9 cellular contexts compared by ENCODE assay signal in the genomic region with DNA sequence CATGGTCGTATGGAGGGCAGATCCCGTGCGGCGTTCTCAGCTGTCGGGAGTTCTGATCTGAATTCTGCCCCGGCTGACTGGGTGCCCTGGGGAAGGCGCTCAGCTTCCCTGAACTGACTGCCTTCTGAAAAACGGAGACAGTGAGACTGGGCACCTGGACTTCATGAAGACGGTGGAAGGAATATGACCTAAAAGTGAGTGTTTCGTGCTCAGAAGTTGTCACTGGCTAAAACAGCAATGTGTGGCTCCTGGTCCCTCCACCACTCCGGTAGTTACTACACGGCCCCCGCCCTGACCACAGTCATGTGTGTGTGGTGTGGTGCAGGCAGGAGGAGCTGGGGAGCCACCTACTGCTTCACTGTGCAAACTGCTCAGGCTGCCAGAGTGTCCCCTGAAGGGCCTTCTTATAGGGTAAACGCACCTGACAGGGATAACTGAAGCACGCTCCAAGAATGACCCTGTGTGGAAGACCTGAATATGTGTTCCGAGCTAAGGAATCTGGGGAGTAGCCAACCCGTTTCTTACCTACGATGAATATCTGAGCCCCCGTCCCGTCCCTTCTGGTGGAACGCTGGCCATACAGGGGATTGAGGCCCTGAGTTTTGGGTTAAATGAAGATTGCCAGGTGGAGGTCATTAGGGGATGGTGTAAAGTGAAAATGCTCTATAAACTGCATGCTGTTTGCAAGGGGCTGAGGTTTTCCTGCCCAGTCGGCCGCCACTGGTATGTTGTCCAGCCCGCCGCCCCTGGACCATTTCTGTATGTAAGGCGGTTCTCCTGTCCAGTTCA. TPM values are rescaled to one million over a fixed set of nuclear protein-coding genes. Genes with fewer than 3 reads are reported as not detected.
DNase-seq lines count a peak whose midpoint lies in the region; ATAC-seq and TF ChIP-seq lines count a peak whose summit lies in the region.
"Had no signal": no experiment of that assay in that cellular context is flagged by ENCODE, and none has a peak within 500 bp of the region (broad histone marks: within the 10 kb centered on the region; RNA-seq: fewer than 3 reads in every experiment).

No MANE protein-coding gene starts in this region.

- peak; percentile 99 to 100 for ATAC-seq in naive thymus-derived CD8-positive, alpha-beta T cell
- ATAC-seq in stimulated activated naive CD8-positive, alpha-beta T cell treated with anti-CD3 and anti-CD28 coated beads, Interleukin-15, Interleukin-2, amounts not matched to agents 100 U/mL and 50 U/mL, for 24 hours, result peak; percentile 96

- no peaks in the 10 kb centered on the region for H3K36me3 Mint-ChIP-seq in naive thymus-derived CD8-positive, alpha-beta T cell

- H3K27ac Mint-ChIP-seq in naive thymus-derived CD8-positive, alpha-beta T cell, result peak overlapping the region in 3 of 10 donors; percentile 27 to 83 (median 41)

- H3K27me3 Mint-ChIP-seq in naive thymus-derived CD8-positive, alpha-beta T cell, result peaks cover 2 to 35% (median 17%) of the 10 kb centered on the region in 5 donors

- H3K27me3 ChIP-seq in esophagus squamous epithelium, result peaks cover 0 to 19% (median 0%) of the 10 kb centered on the region in 4 donors

- in situ Hi-C loops in GM13977 (cut with MboI; ENCODE audit: low pct_unique_long_range_greater_than_20kb, low sequenced_read_pairs, unreplicated experiment), result no loop called here

- peaks cover 12 to 62% (median 39%) of the 10 kb centered on the region in 3 donors for H3K4me1 ChIP-seq in esophagus squamous epithelium

- H3K9me3 ChIP-seq in esophagus squamous epithelium, result no peaks in the 10 kb centered on the region

- no peak for TF ChIP-seq POLR2A in esophagus squamous epithelium (IDR thresholded peaks at IDR 0.05)

- no peaks in the 10 kb centered on the region for H3K9me3 Mint-ChIP-seq in naive thymus-derived CD8-positive, alpha-beta T cell

- DNase-seq in AG08395 (ENCODE audit: low spot score) (peak; percentile 84), GM13977 (ENCODE audit: low spot score) (peak; percentile 83), NCI-H510A treated with DMSO at 0.1 percent for 48 hours (lab: John Stamatoyannopoulos, UW) (peak; percentile 42), esophagus squamous epithelium (lab: John Stamatoyannopoulos, UW) (no peak), foreskin melanocyte (no peak)
- DNase-seq in activated CD8-positive, alpha-beta memory T cell treated with anti-CD3 and anti-CD28 coated beads for 48 hours (ENCODE audit: low read depth in 2 of 3, low spot score in 2 of 3), result peak; percentile 12 to 38 (median 16)
- peak; percentile 18 to 77 (median 42) for DNase-seq in naive thymus-derived CD8-positive, alpha-beta T cell
- DNase-seq in stimulated activated naive CD8-positive, alpha-beta T cell treated with anti-CD3 and anti-CD28 coated beads, Interleukin-15, Interleukin-2, amounts not matched to agents 100 U/mL and 50 U/mL, for 24 hours, result peak; percentile 61

- H3K27ac ChIP-seq in esophagus squamous epithelium, result peak overlapping the region in 3 of 4 donors; percentile 36 to 79 (median 67)

- peak overlapping the region in 3 of 4 donors; percentile 5 to 28 (median 18) for H3K4me3 ChIP-seq in esophagus squamous epithelium

- H3K36me3 ChIP-seq in esophagus squamous epithelium, result no peaks in the 10 kb centered on the region

- WGBS in esophagus squamous epithelium, 2 donors, result 56 to 64% methylated on average over 14 to 17 of the region's 26 CpGs

- TF ChIP-seq CTCF in GM13977 (IDR thresholded peaks at IDR 0.05; ENCODE audit: extremely low read depth, insufficient read depth, missing control alignments), result peak; percentile 71
- peak in 5 of 6 experiments; percentile 17 to 56 (median 40) for TF ChIP-seq CTCF in esophagus squamous epithelium (IDR thresholded peaks at IDR 0.05)

- H3K4me1 Mint-ChIP-seq in naive thymus-derived CD8-positive, alpha-beta T cell, result peaks cover 0 to 10% (median 7%) of the 10 kb centered on the region in 4 donors

- POLR2A ChIA-PET in naive thymus-derived CD8-positive, alpha-beta T cell (lab: Charles Lee), result no interaction called here

- intact Hi-C loops in esophagus squamous epithelium (cut with DNase I), result no loop called here

- H3K4me3 Mint-ChIP-seq in naive thymus-derived CD8-positive, alpha-beta T cell, result peak overlapping the region in 9 of 10 donors; percentile 14 to 69 (median 41)

RNA-seq across cellular contexts. Expression of a gene that starts 0.6 kb away (rescaled TPM):
- 1 to 10 TPM in 1 of 4 donors, under 1 TPM in 3; 0.30 to 1.1 (median 0.56) TPM for total RNA-seq in esophagus squamous epithelium
- not detected for total RNA-seq in naive thymus-derived CD8-positive, alpha-beta T cell
- not detected for polyA plus RNA-seq in naive thymus-derived CD8-positive, alpha-beta T cell

RNA-seq across cellular contexts. Expression of a gene that starts 30.4 kb away (rescaled TPM):
- 10 to 100 TPM in 2 of 4 donors, 1 to 10 TPM in 2; 3.6 to 16.0 (median 10.5) TPM for total RNA-seq in esophagus squamous epithelium
- total RNA-seq in naive thymus-derived CD8-positive, alpha-beta T cell, result not detected
- polyA plus RNA-seq in naive thymus-derived CD8-positive, alpha-beta T cell, result not detected
- total RNA-seq: urinary bladder had no signal

Comparison
In these comparisons a context has a peak if more than half of its experiments do, and no peak if none do; other contexts are left out.
1. DNase-seq: peak in AG08395 (single experiment), GM13977 (single experiment), NCI-H510A treated with DMSO at 0.1 percent for 48 hours (single experiment), activated CD8-positive, alpha-beta memory T cell treated with anti-CD3 and anti-CD28 coated beads for 48 hours (3 of 3), naive thymus-derived CD8-positive, alpha-beta T cell (10 of 10) and stimulated activated naive CD8-positive, alpha-beta T cell treated with anti-CD3 and anti-CD28 coated beads, Interleukin-15, Interleukin-2, amounts not matched to agents 100 U/mL and 50 U/mL, for 24 hours (single experiment); none in esophagus squamous epithelium (single experiment) and foreskin melanocyte (single experiment).
2. RNA of a gene that starts 30.4 kb away (total RNA-seq): 3.6 to 16.0 TPM in esophagus squamous epithelium; not detected in naive thymus-derived CD8-positive, alpha-beta T cell; every median in the first group is over 4 times any median in the second.